23 cellular contexts compared by ENCODE assay signal in the genomic region with DNA sequence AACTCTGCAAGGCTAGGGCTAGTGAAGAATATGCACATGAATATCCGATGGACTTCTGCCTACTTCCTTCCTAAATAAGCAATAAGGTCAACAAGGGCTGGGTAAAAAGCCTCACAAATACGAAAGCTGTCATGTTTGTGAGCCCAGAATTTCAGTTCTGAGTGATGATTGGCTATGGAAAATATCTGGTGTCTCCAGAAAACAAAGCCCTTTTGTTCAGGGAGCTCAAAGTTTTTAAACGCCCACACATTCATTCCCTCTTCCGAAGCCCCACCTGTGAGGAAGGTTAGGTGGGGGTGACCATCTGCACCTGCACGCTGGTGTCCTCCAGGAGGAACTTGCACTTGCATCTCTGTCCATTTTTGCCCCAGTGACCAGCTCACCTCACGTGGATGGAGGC.
DNase-seq lines count a peak whose midpoint lies in the region; ATAC-seq, FAIRE-seq and TF ChIP-seq lines count a peak whose summit lies in the region.
"Had no signal": no experiment of that assay in that cellular context is flagged by ENCODE, and none has a peak within 500 bp of the region (broad histone marks: within the 10 kb centered on the region; RNA-seq: fewer than 3 reads in every experiment).

No MANE protein-coding gene starts in this region.

- H3K9me3 ChIP-seq in iPS-18a (ENCODE audit: control insufficient read depth, low read depth, low read length): no peaks in the 10 kb centered on the region
- H3K9me3 ChIP-seq: SK-N-SH had no signal

- no peaks in the 10 kb centered on the region for H3K27me3 ChIP-seq in iPS-18a (ENCODE audit: control insufficient read depth, insufficient read depth, low read length)

- H3K4me3 ChIP-seq in iPS-18a (ENCODE audit: low read length): peak overlapping the region; percentile 0

- H3K27me3 Mint-ChIP-seq in activated CD4-positive, alpha-beta T cell treated with anti-CD3 and anti-CD28 coated beads, Interleukin-2, amount 10 ng/mL, durations not matched to agents 24 days and 14 days: peaks cover 15% of the 10 kb centered on the region
- H3K27me3 Mint-ChIP-seq in activated CD4-positive, alpha-beta T cell treated with anti-CD3 and anti-CD28 coated beads for 36 hours: peaks cover 6% of the 10 kb centered on the region

- no peak for FAIRE-seq in urothelium cell line (lab: Jason Lieb, UNC)
- FAIRE-seq: G401.6, GM19239, RCC 7860 had no signal

- H3K4me3 Mint-ChIP-seq in activated CD4-positive, alpha-beta T cell treated with anti-CD3 and anti-CD28 coated beads, Interleukin-2, amount 10 ng/mL, durations not matched to agents 24 days and 14 days: no peak overlapping the region
- H3K4me3 Mint-ChIP-seq in activated CD4-positive, alpha-beta T cell treated with anti-CD3 and anti-CD28 coated beads for 36 hours: no peak overlapping the region
- H3K4me3 Mint-ChIP-seq: CD14-positive monocyte, HFFc6 had no signal

- CTCF ChIA-PET in activated CD4-positive, alpha-beta T cell treated with anti-CD3 and anti-CD28 coated beads for 36 hours (lab: Charles Lee): interaction anchor here (1.2 kb wide), 1 partner anchor 8 kb away, joined by 3 read pairs; no protein-coding TSS in a partner anchor
- CTCF ChIA-PET in RWPE1 (lab: Yijun Ruan, JAX): no interaction called here

- H3K9me3 Mint-ChIP-seq in activated CD4-positive, alpha-beta T cell treated with anti-CD3 and anti-CD28 coated beads, Interleukin-2, amount 10 ng/mL, durations not matched to agents 24 days and 14 days: peaks cover 7% of the 10 kb centered on the region
- H3K9me3 Mint-ChIP-seq in activated CD4-positive, alpha-beta T cell treated with anti-CD3 and anti-CD28 coated beads for 36 hours (ENCODE audit: low read depth): peaks cover 8% of the 10 kb centered on the region

- POLR2A ChIA-PET in activated CD4-positive, alpha-beta T cell treated with anti-CD3 and anti-CD28 coated beads for 36 hours (lab: Charles Lee): no interaction called here
- POLR2A ChIA-PET in RWPE1 (lab: Yijun Ruan, JAX; ENCODE audit: low non-redundant PET): no interaction called here

- H3K27ac Mint-ChIP-seq in activated CD4-positive, alpha-beta T cell treated with anti-CD3 and anti-CD28 coated beads, Interleukin-2, amount 10 ng/mL, durations not matched to agents 24 days and 14 days: peak overlapping the region; percentile 34
- no peak overlapping the region for H3K27ac Mint-ChIP-seq in activated CD4-positive, alpha-beta T cell treated with anti-CD3 and anti-CD28 coated beads for 36 hours
- H3K27ac Mint-ChIP-seq: HFFc6 had no signal

- no peak for ATAC-seq in activated CD4-positive, alpha-beta T cell treated with anti-CD3 and anti-CD28 coated beads for 36 hours
- no peak for ATAC-seq in GM18517 (IDR thresholded peaks at IDR 0.05; ENCODE audit: unreplicated experiment)

- H3K4me1 ChIP-seq in iPS-18a (ENCODE audit: control insufficient read depth, low read depth, low read length): peaks cover 11% of the 10 kb centered on the region

- TF ChIP-seq CTCF in RWPE1 (conservative IDR thresholded peaks at IDR 0.05; ENCODE audit: low read depth): no peak

- no peak for DNase-seq in activated CD4-positive, alpha-beta T cell treated with anti-CD3 and anti-CD28 coated beads, Interleukin-2, amount 10 ng/mL, durations not matched to agents 24 days and 14 days
- no peak for DNase-seq in activated CD4-positive, alpha-beta T cell treated with anti-CD3 and anti-CD28 coated beads for 36 hours
- DNase-seq in SW480 (ENCODE audit: low spot score) (peak; percentile 89), urothelium cell line (ENCODE audit: low spot score) (peak; percentile 27), NCI-H187 treated with DMSO at 0.1 percent for 48 hours (lab: John Stamatoyannopoulos, UW) (no peak), RWPE1 (ENCODE audit: low spot score) (no peak)
- DNase-seq: GOT3, HFFc6, IMR-90, Kasumi-1, NCI-H1105, NCI-H2081 treated with DMSO at 0.1 percent for 48 hours, NCI-H446 treated with DMSO at 0.1 percent for 48 hours, NCI-H69, SHP77, SK-N-SH had no signal

- intact Hi-C loops in activated CD4-positive, alpha-beta T cell treated with anti-CD3 and anti-CD28 coated beads, Interleukin-2, amount 10 ng/mL, durations not matched to agents 24 days and 14 days (cut with micrococcal nuclease): no loop called here
- intact Hi-C loops in activated CD4-positive, alpha-beta T cell treated with anti-CD3 and anti-CD28 coated beads for 36 hours (cut with DNase I, micrococcal nuclease): no loop called here

- H3K36me3 Mint-ChIP-seq in activated CD4-positive, alpha-beta T cell treated with anti-CD3 and anti-CD28 coated beads, Interleukin-2, amount 10 ng/mL, durations not matched to agents 24 days and 14 days (ENCODE audit: low read depth): no peaks in the 10 kb centered on the region
- H3K36me3 Mint-ChIP-seq in activated CD4-positive, alpha-beta T cell treated with anti-CD3 and anti-CD28 coated beads for 36 hours (ENCODE audit: low read depth): no peaks in the 10 kb centered on the region

- H3K36me3 ChIP-seq in iPS-18a (ENCODE audit: control insufficient read depth, low read depth, low read length): no peaks in the 10 kb centered on the region

- no peak overlapping the region for H3K27ac ChIP-seq in iPS-18a (ENCODE audit: low read length)
- H3K27ac ChIP-seq in RWPE1: no peak overlapping the region
- H3K27ac ChIP-seq: 22Rv1 had no signal

- H3K4me1 Mint-ChIP-seq in activated CD4-positive, alpha-beta T cell treated with anti-CD3 and anti-CD28 coated beads, Interleukin-2, amount 10 ng/mL, durations not matched to agents 24 days and 14 days: peaks cover 3% of the 10 kb centered on the region
- peaks cover 5% of the 10 kb centered on the region for H3K4me1 Mint-ChIP-seq in activated CD4-positive, alpha-beta T cell treated with anti-CD3 and anti-CD28 coated beads for 36 hours

- no peak overlapping the region for H3K9ac ChIP-seq in iPS-18a (ENCODE audit: low read length)
- H3K9ac ChIP-seq: SK-N-SH had no signal

Comparison
In these comparisons a context has a peak if more than half of its experiments do, and no peak if none do; other contexts are left out.
1. DNase-seq: peak in SW480 (single experiment) and urothelium cell line (single experiment); none in activated CD4-positive, alpha-beta T cell treated with anti-CD3 and anti-CD28 coated beads, Interleukin-2, amount 10 ng/mL, durations not matched to agents 24 days and 14 days (single experiment), activated CD4-positive, alpha-beta T cell treated with anti-CD3 and anti-CD28 coated beads for 36 hours (single experiment), NCI-H187 treated with DMSO at 0.1 percent for 48 hours (single experiment) and RWPE1 (single experiment).